ENCODE assay signal across 20 cellular contexts in genomic region chr13:101454767-101455166, GRCh38. TPM values are rescaled to one million over a fixed set of nuclear protein-coding genes. Genes with fewer than 3 reads are reported as not detected.
A peak's percentile ranks its signal among the peaks of the same experiment; 100 is the strongest.
DNase-seq lines count a peak whose midpoint lies in the region; ATAC-seq, FAIRE-seq and TF ChIP-seq lines count a peak whose summit lies in the region.
"Had no signal": no experiment of that assay in that cellular context is flagged by ENCODE, and none has a peak within 500 bp of the region (broad histone marks: within the 10 kb centered on the region; RNA-seq: fewer than 3 reads in every experiment).

No MANE protein-coding gene starts in this region.

- H3K4me2 ChIP-seq in IMR-90 (ENCODE audit: low read depth, low read length) (peak overlapping the region; percentile 17; the same call in 1 of the 2 replicates), keratinocyte (ENCODE audit: control insufficient read depth, extremely low read depth, insufficient read depth, low read depth, low read length) (peak overlapping the region; percentile 62), H9 (ENCODE audit: insufficient read depth, insufficient read length, low read length) (no peak overlapping the region)

- peak overlapping the region; percentile 69 for H3K27ac ChIP-seq in IMR-90 (ENCODE audit: insufficient read depth, low read length)
- H3K27ac ChIP-seq in brain microvascular endothelial cell, result peak overlapping the region; percentile 74
- H3K27ac ChIP-seq in keratinocyte (ENCODE audit: control insufficient read depth, insufficient read depth, low read length), result peak overlapping the region; percentile 79
- H3K27ac ChIP-seq in H9 (ENCODE audit: insufficient read length, low read depth, low read length), result no peak overlapping the region
- H3K27ac ChIP-seq: colonic mucosa, lower lobe of right lung, neutrophil had no signal

- H3K36me3 Mint-ChIP-seq in H9 (ENCODE audit: insufficient read depth in 1 of 3, low read depth in 3 of 3), result no peaks in the 10 kb centered on the region
- H3K36me3 Mint-ChIP-seq: activated naive CD8-positive, alpha-beta T cell treated with anti-CD3 and anti-CD28 coated beads, Interleukin-2, amount 10 ng/mL, durations not matched to agents 7 days and 5 days; IgD-negative memory B cell had no signal

- H3K56ac ChIP-seq in IMR-90 (ENCODE audit: extremely low read depth, insufficient read depth, low read length) (peak overlapping the region; percentile 35; the same call in 1 of the 2 replicates), H9 (ENCODE audit: insufficient read length, low read depth, low read length) (no peak overlapping the region)

- peak overlapping the region; percentile 55 for H2AK5ac ChIP-seq in IMR-90 (ENCODE audit: low read depth, low read length)
- H2AK5ac ChIP-seq in H9 (ENCODE audit: insufficient read length, low read length), result no peak overlapping the region

- WGBS in IMR-90 (ENCODE audit: extremely low coverage in 2 of 2, insufficient read length in 1 of 2), 2 experiments, result 0% methylated on average over 1 of the region's 2 CpGs; no CpG with 5 or more reads in 1 of the 2 experiments
- no CpG with 5 or more reads among the region's 2 CpGs for WGBS in H9 (ENCODE audit: extremely low coverage, insufficient read length, low lambda C conversion rate)

- H2BK12ac ChIP-seq in H9 (ENCODE audit: insufficient read length, low read depth, low read length), result no peak overlapping the region

- TSS peak; percentile 30 for BruUV-seq in IMR-90 (replicated peaks; lab: Mats Ljungman, UMichigan)

- peaks cover 6% of the 10 kb centered on the region for H3K9me1 ChIP-seq in IMR-90 (ENCODE audit: insufficient read depth, low read length)
- no peaks in the 10 kb centered on the region for H3K9me1 ChIP-seq in keratinocyte (ENCODE audit: control insufficient read depth, extremely low read depth, insufficient read depth, low read length)

- H3K9me3 Mint-ChIP-seq in stimulated activated naive CD8-positive, alpha-beta T cell treated with anti-CD3 and anti-CD28 coated beads, Interleukin-15, amount 100 ng/mL, for 72 hours, result no peaks in the 10 kb centered on the region
- peaks cover 0 to under 1% of the 10 kb centered on the region in 2 experiments; a peak in 2 of 5 replicates for H3K9me3 Mint-ChIP-seq in H9
- H3K9me3 Mint-ChIP-seq: activated naive CD8-positive, alpha-beta T cell treated with anti-CD3 and anti-CD28 coated beads, Interleukin-2, amount 10 ng/mL, durations not matched to agents 7 days and 5 days; activated T-cell treated with anti-CD3 and anti-CD28 coated beads, Interleukin-2, amount 50 U/mL, for 24 hours had no signal

- H2BK5ac ChIP-seq in IMR-90 (ENCODE audit: low read depth, low read length, poor library complexity, severe bottlenecking) (peak overlapping the region; percentile 92), H9 (ENCODE audit: insufficient read length, low read length) (no peak overlapping the region)

- H2BK120ac ChIP-seq in IMR-90 (ENCODE audit: low read depth, low read length) (peak overlapping the region; percentile 85), H9 (ENCODE audit: low read depth, low read length, poor library complexity, severe bottlenecking) (no peak overlapping the region)

- H3K27me3 ChIP-seq in IMR-90 (ENCODE audit: control insufficient read depth, insufficient read depth, low read length) (no peaks in the 10 kb centered on the region), brain microvascular endothelial cell (replicated peaks) (no peaks in the 10 kb centered on the region), keratinocyte (ENCODE audit: control insufficient read depth, extremely low read depth, insufficient read depth, low read length) (no peaks in the 10 kb centered on the region), H9 (ENCODE audit: insufficient read depth, low read length) (no peaks in the 10 kb centered on the region)
- H3K27me3 ChIP-seq: colonic mucosa had no signal

- peaks cover 38% of the 10 kb centered on the region for H3K27me3 Mint-ChIP-seq in stimulated activated naive CD8-positive, alpha-beta T cell treated with anti-CD3 and anti-CD28 coated beads, Interleukin-15, amount 100 ng/mL, for 72 hours
- H3K27me3 Mint-ChIP-seq in H9 (ENCODE audit: low read depth), result no peaks in the 10 kb centered on the region; the same call in 1 of the 2 replicates

- TF ChIP-seq POLR2A in IMR-90 (IDR thresholded peaks at IDR 0.05; ENCODE audit: low read depth, low read length), result no peak
- no peak for TF ChIP-seq POLR2A in GM18505 (IDR thresholded peaks at IDR 0.05; ENCODE audit: borderline replicate concordance, extremely low read depth, insufficient read depth, insufficient read length)

- peaks cover 33% of the 10 kb centered on the region for H3K4me1 ChIP-seq in IMR-90 (ENCODE audit: control insufficient read depth, insufficient read depth, low read length)
- H3K4me1 ChIP-seq in keratinocyte (ENCODE audit: control insufficient read depth, extremely low read depth, insufficient read depth, low read length), result peaks cover 55% of the 10 kb centered on the region
- H3K4me1 ChIP-seq in H9 (ENCODE audit: insufficient read depth, low read length), result peaks cover 2% of the 10 kb centered on the region; the same call in 1 of the 2 replicates
- H3K4me1 ChIP-seq: Caco-2, colonic mucosa had no signal

- H2BK15ac ChIP-seq in IMR-90 (ENCODE audit: low read depth, low read length) (peak overlapping the region; percentile 59; the same call in 2 of the 3 replicates), H9 (ENCODE audit: low read depth, low read length) (no peak overlapping the region)

- no peaks in the 10 kb centered on the region for H4K20me1 ChIP-seq in IMR-90 (ENCODE audit: insufficient read depth, low read length)
- no peaks in the 10 kb centered on the region for H4K20me1 ChIP-seq in keratinocyte (ENCODE audit: control insufficient read depth, extremely low read depth, insufficient read depth, low read length)
- no peaks in the 10 kb centered on the region for H4K20me1 ChIP-seq in H9 (ENCODE audit: control insufficient read depth, insufficient read depth, insufficient read length)

- H4K8ac ChIP-seq in IMR-90 (ENCODE audit: low read depth in 2 of 2, low read length in 2 of 2) (peak overlapping the region; percentile 58 to 82), H9 (replicated peaks; ENCODE audit: insufficient read length, low read depth, low read length) (no peak overlapping the region)

- no peak overlapping the region for H3K4me3 ChIP-seq in IMR-90 (ENCODE audit: insufficient read depth, low read depth, low read length)
- H3K4me3 ChIP-seq in brain microvascular endothelial cell (ENCODE audit: low read depth, low read length), result no peak overlapping the region
- H3K4me3 ChIP-seq in keratinocyte (ENCODE audit: control insufficient read depth in 2 of 3, extremely low read depth in 1 of 3, insufficient read depth in 2 of 3, low read depth in 1 of 3, low read length in 3 of 3), result peak overlapping the region in 2 of 3 experiments; percentile 16 to 24

- H2BK20ac ChIP-seq in IMR-90 (ENCODE audit: low read depth, low read length) (peak overlapping the region; percentile 96), H9 (ENCODE audit: low read depth, low read length, poor library complexity, severe bottlenecking) (no peak overlapping the region)

- no peak overlapping the region for H3K4me3 Mint-ChIP-seq in stimulated activated naive CD8-positive, alpha-beta T cell treated with anti-CD3 and anti-CD28 coated beads, Interleukin-15, amount 100 ng/mL, for 72 hours
- no peak overlapping the region for H3K4me3 Mint-ChIP-seq in H9
- H3K4me3 Mint-ChIP-seq: activated naive CD8-positive, alpha-beta T cell treated with anti-CD3 and anti-CD28 coated beads, Interleukin-2, amount 10 ng/mL, durations not matched to agents 7 days and 5 days; activated T-cell treated with anti-CD3 and anti-CD28 coated beads, Interleukin-2, amount 50 U/mL, for 24 hours had no signal

- H3K14ac ChIP-seq in IMR-90 (replicated peaks; ENCODE audit: low read depth, low read length), result no peak overlapping the region; the same call in 1 of the 2 replicates
- H3K14ac ChIP-seq in H9 (ENCODE audit: insufficient read depth, low read length), result no peak overlapping the region

- H3K4me1 Mint-ChIP-seq in stimulated activated naive CD8-positive, alpha-beta T cell treated with anti-CD3 and anti-CD28 coated beads, Interleukin-15, amount 100 ng/mL, for 72 hours, result no peaks in the 10 kb centered on the region
- H3K4me1 Mint-ChIP-seq in H9, result peaks cover 15 to 16% of the 10 kb centered on the region in 2 experiments

- H3K23ac ChIP-seq in IMR-90 (ENCODE audit: low read depth, low read length), result peak overlapping the region; percentile 22; the same call in 1 of the 2 replicates
- no peak overlapping the region for H3K23ac ChIP-seq in H9 (ENCODE audit: insufficient read length, low read depth, low read length)

- TF ChIP-seq CTCF in IMR-90 (conservative IDR thresholded peaks at IDR 0.05; ENCODE audit: low read depth, low read length), result no peak
- no peak for TF ChIP-seq CTCF in brain microvascular endothelial cell (IDR thresholded peaks at IDR 0.05; ENCODE audit: low read depth, low read length, missing control alignments)
- no peak for TF ChIP-seq CTCF in keratinocyte (optimal IDR thresholded peaks at IDR 0.05 in 1 of 3, IDR thresholded peaks at IDR 0.05 in 1 of 3, conservative IDR thresholded peaks at IDR 0.05 in 1 of 3; ENCODE audit: extremely low read depth in 1 of 3, insufficient read depth in 2 of 3, low read length in 3 of 3)
- TF ChIP-seq CTCF in H9 (conservative IDR thresholded peaks at IDR 0.05), result no peak

- H3K79me1 ChIP-seq in IMR-90 (ENCODE audit: low read depth in 1 of 2, low read length in 2 of 2) (no peaks in the 10 kb centered on the region; a peak in 1 of 4 replicates), H9 (ENCODE audit: insufficient read depth, low read depth, low read length, poor library complexity, severe bottlenecking) (no peaks in the 10 kb centered on the region)

- DNase-seq in A172 (ENCODE audit: low spot score), result peak; percentile 51
- peak; percentile 33 for DNase-seq in IMR-90
- DNase-seq in brain microvascular endothelial cell, result no peak
- no peak for DNase-seq in keratinocyte (ENCODE audit: low read depth, low spot score)
- no peak for DNase-seq in NCI-H2081 (lab: John Stamatoyannopoulos, UW)
- DNase-seq in stimulated activated naive CD8-positive, alpha-beta T cell treated with anti-CD3 and anti-CD28 coated beads, Interleukin-15, amount 100 ng/mL, for 72 hours, result no peak
- DNase-seq in H9, result no peak
- DNase-seq: activated CD4-positive, alpha-beta T cell treated with anti-CD3 and anti-CD28 coated beads, Interleukin-2, amount 50 U/mL, for 1 hour; activated naive CD8-positive, alpha-beta T cell treated with anti-CD3 and anti-CD28 coated beads, Interleukin-2, amount 10 ng/mL, durations not matched to agents 7 days and 5 days; activated T-cell treated with anti-CD3 and anti-CD28 coated beads, Interleukin-2, amount 50 U/mL, for 24 hours; Caco-2; colonic mucosa; esophagus squamous epithelium; lower lobe of right lung; NCI-H1092 treated with DMSO at 0.1 percent for 48 hours; NCI-H524 treated with DMSO at 0.1 percent for 48 hours; stimulated activated naive CD8-positive, alpha-beta T cell treated with anti-CD3 and anti-CD28 coated beads, Interleukin-15, Interleukin-2, amounts not matched to agents 100 U/mL and 50 U/mL, for 24 hours had no signal

- peak overlapping the region; percentile 87 for H4K5ac ChIP-seq in IMR-90 (ENCODE audit: low read depth, low read length)
- H4K5ac ChIP-seq in H9 (ENCODE audit: insufficient read length, low read depth, low read length), result no peak overlapping the region

- H3K18ac ChIP-seq in IMR-90 (ENCODE audit: low read depth, low read length), result peak overlapping the region; percentile 92; the same call in 1 of the 2 replicates
- no peak overlapping the region for H3K18ac ChIP-seq in H9 (ENCODE audit: insufficient read length, low read depth, low read length)

- peak; percentile 48 for FAIRE-seq in keratinocyte (lab: Jason Lieb, UNC)

- H4K91ac ChIP-seq in IMR-90 (ENCODE audit: insufficient read depth, low read depth, low read length) (peak overlapping the region; percentile 76), H9 (ENCODE audit: insufficient read length, low read depth, low read length) (no peak overlapping the region)

- no peak overlapping the region; the same call in 1 of the 2 replicates for H3K9ac ChIP-seq in IMR-90 (ENCODE audit: low read depth, low read length)
- H3K9ac ChIP-seq in keratinocyte (ENCODE audit: control insufficient read depth, extremely low read depth, insufficient read depth, low read length), result no peak overlapping the region
- H3K9ac ChIP-seq in H9 (ENCODE audit: extremely low read depth, insufficient read length, low read length), result no peak overlapping the region

- H3K4ac ChIP-seq in IMR-90 (ENCODE audit: low read depth, low read length) (peak overlapping the region; percentile 68; the same call in 1 of the 2 replicates), H9 (ENCODE audit: low read depth, low read length) (no peak overlapping the region)

- dilution Hi-C loops in IMR-90 (cut with HindIII; ENCODE audit: low sequenced_read_pairs, unreplicated experiment) (no loop called here), keratinocyte (cut with MboI; ENCODE audit: extremely low pct_ligation_motif_present, low sequenced_read_pairs) (no loop called here)

- no peaks in the 10 kb centered on the region for H3K36me3 ChIP-seq in IMR-90 (ENCODE audit: control insufficient read depth, insufficient read depth, low read length)
- H3K36me3 ChIP-seq in brain microvascular endothelial cell (replicated peaks), result no peaks in the 10 kb centered on the region
- H3K36me3 ChIP-seq in keratinocyte (ENCODE audit: control insufficient read depth in 2 of 2, extremely low read depth in 1 of 2, insufficient read depth in 2 of 2, low read length in 2 of 2), result no peaks in the 10 kb centered on the region
- H3K36me3 ChIP-seq: colonic mucosa, esophagus squamous epithelium, lower lobe of right lung, neutrophil had no signal

- TF ChIP-seq RAD21 in IMR-90 (IDR thresholded peaks at IDR 0.05; ENCODE audit: low read length), result no peak

- CTCF ChIA-PET in IMR-90 (lab: Yijun Ruan, JAX), result no interaction called here

- H2AFZ ChIP-seq in IMR-90 (replicated peaks; ENCODE audit: low read length, poor library complexity) (no peak overlapping the region), keratinocyte (ENCODE audit: control insufficient read depth, low read length) (no peak overlapping the region), H9 (ENCODE audit: low read length) (no peak overlapping the region)

- POLR2A ChIA-PET in IMR-90 (lab: Charles Lee; ENCODE audit: unreplicated experiment), result interaction anchor here (0.6 kb wide), 1 partner anchor 306 kb away, joined by 3 read pairs; no protein-coding TSS in a partner anchor

- no peak for ATAC-seq in IMR-90 (ENCODE audit: low read depth)
- no peak for ATAC-seq in GM18505 (IDR thresholded peaks at IDR 0.05; ENCODE audit: unreplicated experiment)
- ATAC-seq in stimulated activated naive CD8-positive, alpha-beta T cell treated with anti-CD3 and anti-CD28 coated beads, Interleukin-15, amount 100 ng/mL, for 72 hours, result no peak
- ATAC-seq: lower lobe of right lung; stimulated activated naive CD8-positive, alpha-beta T cell treated with anti-CD3 and anti-CD28 coated beads, Interleukin-15, Interleukin-2, amounts not matched to agents 100 U/mL and 50 U/mL, for 24 hours had no signal

- no peaks in the 10 kb centered on the region for H3K79me2 ChIP-seq in keratinocyte (ENCODE audit: control insufficient read depth, insufficient read depth, low read length)
- H3K79me2 ChIP-seq in H9 (ENCODE audit: insufficient read depth, low read length), result no peaks in the 10 kb centered on the region

- no peak overlapping the region for H3T11ph ChIP-seq in H9 (ENCODE audit: low read length)

- H3K23me2 ChIP-seq in H9 (ENCODE audit: insufficient read length, low read depth, low read length, poor library complexity, severe bottlenecking), result no peaks in the 10 kb centered on the region

- H3K9me3 ChIP-seq in IMR-90 (ENCODE audit: control insufficient read depth, insufficient read depth, low read length), result no peaks in the 10 kb centered on the region
- no peaks in the 10 kb centered on the region for H3K9me3 ChIP-seq in keratinocyte (ENCODE audit: control insufficient read depth, low read depth, low read length)
- H3K9me3 ChIP-seq in H9 (ENCODE audit: control insufficient read depth, low read depth, low read length), result no peaks in the 10 kb centered on the region
- H3K9me3 ChIP-seq: Caco-2, colonic mucosa, esophagus squamous epithelium, lower lobe of right lung, neutrophil had no signal

- in situ Hi-C loops in IMR-90 (cut with MboI; ENCODE audit: low sequenced_read_pairs), result no loop called here
- in situ Hi-C loops in brain microvascular endothelial cell (cut with HindIII; ENCODE audit: low pct_ligation_motif_present, low sequenced_read_pairs), result no loop called here

- H3K27ac Mint-ChIP-seq in stimulated activated naive CD8-positive, alpha-beta T cell treated with anti-CD3 and anti-CD28 coated beads, Interleukin-15, amount 100 ng/mL, for 72 hours, result no peak overlapping the region
- 0 out of 7 replicates have a peak overlapping the region, but pooled peaks of 1 of the 3 experiments have one; percentile 36 for H3K27ac Mint-ChIP-seq in H9
- H3K27ac Mint-ChIP-seq: activated naive CD8-positive, alpha-beta T cell treated with anti-CD3 and anti-CD28 coated beads, Interleukin-2, amount 10 ng/mL, durations not matched to agents 7 days and 5 days; activated T-cell treated with anti-CD3 and anti-CD28 coated beads, Interleukin-2, amount 50 U/mL, for 24 hours had no signal

- intact Hi-C loops in IMR-90 (cut with micrococcal nuclease), result loop anchor here (2.0 to 10.0 kb wide), 3 partner anchors 37 to 830 kb away; partner anchors contain the start of gene NALCN

- H2AK9ac ChIP-seq in IMR-90 (replicated peaks; ENCODE audit: low read depth, low read length, poor library complexity), result no peak overlapping the region

RNA-seq across cellular contexts. Expression of gene ITGBL1, which starts 2.3 kb away (rescaled TPM):
- 38.7 and 55.3 TPM in 2 replicates for total RNA-seq in A172 (2014; rRNA removed; shearing (Covaris generic))
- total RNA-seq in IMR-90 (2012; rRNA removed) (22.2 and 46.7 TPM in 2 replicates), H9 (2021) (0.04 TPM in 1 of 2 replicates, not detected in the other)
- polyA plus RNA-seq in IMR-90 (2012; rRNA removed) (20.7 and 24.2 TPM in 2 replicates), keratinocyte (0.33 to 3.1 TPM (median 2.1 TPM) in 3 replicates)
- polyA plus RNA-seq in IMR-90 (2012; cell fraction: cytosol; rRNA removed), result 10.7 and 13.4 TPM in 2 replicates
- 4.5 and 9.2 TPM in 2 replicates for polyA plus RNA-seq in IMR-90 (2012; cell fraction: nucleus; rRNA removed; ENCODE audit: low replicate concordance)
- polyA plus RNA-seq in keratinocyte (2011; ENCODE audit: low read depth), result 0.56 TPM
- polyA plus RNA-seq in keratinocyte (2011; cell fraction: cytosol; rRNA removed), result 0.66 and 0.83 TPM in 2 replicates
- 0.89 and 1.7 TPM in 2 replicates for polyA plus RNA-seq in keratinocyte (2011; cell fraction: nucleus; rRNA removed)
- 0.20 and 2.8 TPM in 2 replicates for polyA plus RNA-seq in keratinocyte (2012; ENCODE audit: low replicate concordance)
- 0.53 to 2.2 TPM (median 0.92 TPM) in 3 replicates for polyA minus RNA-seq in keratinocyte
- not detected for polyA minus RNA-seq in keratinocyte (2011; cell fraction: cytosol; rRNA and poly(A)+ RNA removed)
- polyA minus RNA-seq in keratinocyte (2011; cell fraction: nucleus; rRNA and poly(A)+ RNA removed), result 2.2 and 2.7 TPM in 2 replicates
- total RNA-seq: activated naive CD8-positive, alpha-beta T cell treated with anti-CD3 and anti-CD28 coated beads, Interleukin-2, amount 10 ng/mL, durations not matched to agents 7 days and 5 days; Caco-2 had no signal
- polyA plus RNA-seq: IgD-negative memory B cell had no signal

RNA-seq across cellular contexts. Expression of gene NALCN, which starts 38.5 kb away (rescaled TPM):
- total RNA-seq in A172 (2014; rRNA removed; shearing (Covaris generic)), result 0.60 and 0.72 TPM in 2 replicates
- total RNA-seq in IMR-90 (2012; rRNA removed) (4.8 and 5.6 TPM in 2 replicates), H9 (2021) (0.09 and 0.26 TPM in 2 replicates)
- polyA plus RNA-seq in IMR-90 (2012; rRNA removed) (2.0 and 2.9 TPM in 2 replicates), keratinocyte (0.07 to 0.16 TPM (median 0.12 TPM) in 3 replicates)
- 0.99 and 1.1 TPM in 2 replicates for polyA plus RNA-seq in IMR-90 (2012; cell fraction: cytosol; rRNA removed)
- 1.0 and 2.3 TPM in 2 replicates for polyA plus RNA-seq in IMR-90 (2012; cell fraction: nucleus; rRNA removed; ENCODE audit: low replicate concordance)
- polyA plus RNA-seq in keratinocyte (2011; ENCODE audit: low read depth), result not detected
- 0.27 and 0.43 TPM in 2 replicates for polyA plus RNA-seq in keratinocyte (2011; cell fraction: cytosol; rRNA removed)
- 0.17 and 0.28 TPM in 2 replicates for polyA plus RNA-seq in keratinocyte (2011; cell fraction: nucleus; rRNA removed)
- polyA plus RNA-seq in keratinocyte (2012; ENCODE audit: low replicate concordance), result 0.03 TPM in 1 of 2 replicates, not detected in the other
- 0.33 to 0.38 TPM in 2 of 3 replicates, not detected in the other for polyA minus RNA-seq in keratinocyte
- not detected for polyA minus RNA-seq in keratinocyte (2011; cell fraction: cytosol; rRNA and poly(A)+ RNA removed)
- polyA minus RNA-seq in keratinocyte (2011; cell fraction: nucleus; rRNA and poly(A)+ RNA removed), result 0.11 and 1.3 TPM in 2 replicates
- total RNA-seq: activated naive CD8-positive, alpha-beta T cell treated with anti-CD3 and anti-CD28 coated beads, Interleukin-2, amount 10 ng/mL, durations not matched to agents 7 days and 5 days; Caco-2 had no signal
- polyA plus RNA-seq: IgD-negative memory B cell had no signal

Comparison
In these comparisons a context has a peak if more than half of its experiments do, and no peak if none do; other contexts are left out.
1. DNase-seq: peak in A172 (single experiment) and IMR-90 (single experiment); none in brain microvascular endothelial cell (single experiment), keratinocyte (single experiment), NCI-H2081 (0 of 2), stimulated activated naive CD8-positive, alpha-beta T cell treated with anti-CD3 and anti-CD28 coated beads, Interleukin-15, amount 100 ng/mL, for 72 hours (0 of 2) and H9 (single experiment).
2. H3K4me3 ChIP-seq: peak in keratinocyte (2 of 3); none in IMR-90 (single experiment) and brain microvascular endothelial cell (single experiment).
3. RNA of gene ITGBL1, which starts 2.3 kb away (total RNA-seq): 38.7 to 55.3 TPM in A172 and 22.2 to 46.7 TPM in IMR-90; 0.04 TPM in H9; every median in the first group is over 10 times any median in the second.